In genomic region chr1:10814312-10814711, GRCh38 we compare ENCODE assay signal across 18 cellular contexts. TPM values are rescaled to one million over a fixed set of nuclear protein-coding genes. Genes with fewer than 3 reads are reported as not detected.
DNase-seq lines count a peak whose midpoint lies in the region; ATAC-seq and TF ChIP-seq lines count a peak whose summit lies in the region.
"Had no signal": no experiment of that assay in that cellular context is flagged by ENCODE, and none has a peak within 500 bp of the region (broad histone marks: within the 10 kb centered on the region; RNA-seq: fewer than 3 reads in every experiment).

No MANE protein-coding gene starts in this region.

- no peaks in the 10 kb centered on the region for H3K36me3 Mint-ChIP-seq in glutamatergic neuron (ENCODE audit: unreplicated experiment)
- no peaks in the 10 kb centered on the region for H3K36me3 Mint-ChIP-seq in activated T-helper 2 cell treated with anti-CD3 and anti-CD28 coated beads, Interferon-gamma antibody, Interleukin-2, Interleukin-4, amounts not matched to agents 10 μg/mL and 5 μg/mL and 100 μg/mL, durations not matched to agents 14 hours and 24 hours and 36 hours (ENCODE audit: low read depth)
- H3K36me3 Mint-ChIP-seq: CD8-positive, alpha-beta memory T cell had no signal

- H3K23ac ChIP-seq in neuronal stem cell (ENCODE audit: low read depth, low read length, poor library complexity) = no peak overlapping the region

- intact Hi-C loops in upper lobe of right lung (cut with DNase I) = no loop called here
- intact Hi-C loops in activated T-helper 2 cell treated with anti-CD3 and anti-CD28 coated beads, Interferon-gamma antibody, Interleukin-2, Interleukin-4, amounts not matched to agents 10 μg/mL and 5 μg/mL and 100 μg/mL, durations not matched to agents 14 hours and 24 hours and 36 hours (cut with micrococcal nuclease) = no loop called here

- H3K9me3 ChIP-seq in neuronal stem cell (replicated peaks in 1 of 2; ENCODE audit: control insufficient read depth in 2 of 2, insufficient read depth in 1 of 2, low read depth in 1 of 2, low read length in 2 of 2) (no peaks in the 10 kb centered on the region), upper lobe of right lung (no peaks in the 10 kb centered on the region), MG63 (no peaks in the 10 kb centered on the region)

- H2BK120ac ChIP-seq in neuronal stem cell (ENCODE audit: low read depth, low read length) = no peak overlapping the region

- peaks cover 0 to 54% (median 0%) of the 10 kb centered on the region in 3 experiments for H3K27me3 ChIP-seq in neuronal stem cell (ENCODE audit: control insufficient read depth in 3 of 3, insufficient read depth in 3 of 3, low read depth in 1 of 3, low read length in 3 of 3)
- no peaks in the 10 kb centered on the region for H3K27me3 ChIP-seq in upper lobe of right lung
- no peaks in the 10 kb centered on the region for H3K27me3 ChIP-seq in MG63

- H3K9ac ChIP-seq in neuronal stem cell (ENCODE audit: low read depth, low read length, poor library complexity) = no peak overlapping the region

- H3K36me3 ChIP-seq in neuronal stem cell (replicated peaks in 1 of 2; ENCODE audit: control insufficient read depth in 2 of 2, insufficient read depth in 2 of 2, low read length in 2 of 2) (no peaks in the 10 kb centered on the region), upper lobe of right lung (no peaks in the 10 kb centered on the region), MG63 (no peaks in the 10 kb centered on the region)

- H3K9me3 Mint-ChIP-seq in glutamatergic neuron (ENCODE audit: unreplicated experiment) = peaks cover 9% of the 10 kb centered on the region
- H3K9me3 Mint-ChIP-seq in activated T-helper 2 cell treated with anti-CD3 and anti-CD28 coated beads, Interferon-gamma antibody, Interleukin-2, Interleukin-4, amounts not matched to agents 10 μg/mL and 5 μg/mL and 100 μg/mL, durations not matched to agents 14 hours and 24 hours and 36 hours = no peaks in the 10 kb centered on the region
- H3K9me3 Mint-ChIP-seq: CD8-positive, alpha-beta memory T cell; H9 had no signal

- H3K18ac ChIP-seq in neuronal stem cell (ENCODE audit: low read length) = peak overlapping the region; percentile 11

- peaks cover 11% of the 10 kb centered on the region for H3K4me1 Mint-ChIP-seq in glutamatergic neuron (ENCODE audit: low read depth, unreplicated experiment)
- no peaks in the 10 kb centered on the region for H3K4me1 Mint-ChIP-seq in activated T-helper 2 cell treated with anti-CD3 and anti-CD28 coated beads, Interferon-gamma antibody, Interleukin-2, Interleukin-4, amounts not matched to agents 10 μg/mL and 5 μg/mL and 100 μg/mL, durations not matched to agents 14 hours and 24 hours and 36 hours (ENCODE audit: low read depth)
- H3K4me1 Mint-ChIP-seq: CD8-positive, alpha-beta memory T cell had no signal

- H3K27me3 Mint-ChIP-seq in glutamatergic neuron (ENCODE audit: unreplicated experiment) = peaks cover 3% of the 10 kb centered on the region
- peaks cover 12% of the 10 kb centered on the region for H3K27me3 Mint-ChIP-seq in activated T-helper 2 cell treated with anti-CD3 and anti-CD28 coated beads, Interferon-gamma antibody, Interleukin-2, Interleukin-4, amounts not matched to agents 10 μg/mL and 5 μg/mL and 100 μg/mL, durations not matched to agents 14 hours and 24 hours and 36 hours (ENCODE audit: low read depth)

- no peak overlapping the region for H3K14ac ChIP-seq in neuronal stem cell (ENCODE audit: low read length)

- H4K91ac ChIP-seq in neuronal stem cell (ENCODE audit: low read depth, low read length, poor library complexity) = no peak overlapping the region

- H4K8ac ChIP-seq in neuronal stem cell (ENCODE audit: low read depth, low read length) = no peak overlapping the region

- no peak overlapping the region for H2AK5ac ChIP-seq in neuronal stem cell (ENCODE audit: low read depth, low read length)

- no peak overlapping the region for H3K27ac Mint-ChIP-seq in glutamatergic neuron (ENCODE audit: unreplicated experiment)
- H3K27ac Mint-ChIP-seq in activated T-helper 2 cell treated with anti-CD3 and anti-CD28 coated beads, Interferon-gamma antibody, Interleukin-2, Interleukin-4, amounts not matched to agents 10 μg/mL and 5 μg/mL and 100 μg/mL, durations not matched to agents 14 hours and 24 hours and 36 hours = no peak overlapping the region
- H3K27ac Mint-ChIP-seq: CD8-positive, alpha-beta memory T cell had no signal

- no peak overlapping the region for H3K27ac ChIP-seq in neuronal stem cell (replicated peaks; ENCODE audit: low read length)
- no peak overlapping the region for H3K27ac ChIP-seq in upper lobe of right lung

- H3K4ac ChIP-seq in neuronal stem cell (ENCODE audit: low read length) = no peak overlapping the region

- no peak overlapping the region for H3K4me3 ChIP-seq in neuronal stem cell (ENCODE audit: low read length in 2 of 2)
- H3K4me3 ChIP-seq in upper lobe of right lung = no peak overlapping the region
- no peak overlapping the region for H3K4me3 ChIP-seq in MG63

- no peak overlapping the region for H2AFZ ChIP-seq in neuronal stem cell (ENCODE audit: low read length)

- H3K79me1 ChIP-seq in neuronal stem cell (ENCODE audit: low read depth, low read length) = no peaks in the 10 kb centered on the region

- DNase-seq in NCI-H82 (lab: John Stamatoyannopoulos, UW) (peak; percentile 71), NCI-H82 treated with DMSO at 0.1 percent for 48 hours (lab: John Stamatoyannopoulos, UW; ENCODE audit: unreplicated experiment) (no peak), glutamatergic neuron (no peak), neuronal stem cell (ENCODE audit: low spot score) (no peak), upper lobe of right lung (peak; percentile 41), MG63 (no peak), Ammon's horn (ENCODE audit: low spot score) (no peak)
- DNase-seq in activated T-helper 2 cell treated with anti-CD3 and anti-CD28 coated beads, Interferon-gamma antibody, Interleukin-2, Interleukin-4, amounts not matched to agents 10 μg/mL and 5 μg/mL and 100 μg/mL, durations not matched to agents 14 hours and 24 hours and 36 hours (ENCODE audit: low spot score) = no peak
- DNase-seq: AML-193; CD8-positive, alpha-beta memory T cell; DMS79; KG1; NCI-H1105 treated with DMSO at 0.1 percent for 48 hours; NCI-H1694; NCI-H2171; NCI-H345; Right ventricle myocardium superior had no signal

- H3K4me3 Mint-ChIP-seq in glutamatergic neuron (ENCODE audit: unreplicated experiment) = peak overlapping the region; percentile 39
- no peak overlapping the region for H3K4me3 Mint-ChIP-seq in activated T-helper 2 cell treated with anti-CD3 and anti-CD28 coated beads, Interferon-gamma antibody, Interleukin-2, Interleukin-4, amounts not matched to agents 10 μg/mL and 5 μg/mL and 100 μg/mL, durations not matched to agents 14 hours and 24 hours and 36 hours (ENCODE audit: low read depth)
- H3K4me3 Mint-ChIP-seq: H9 had no signal

- H3K4me1 ChIP-seq in neuronal stem cell (ENCODE audit: control insufficient read depth in 2 of 2, insufficient read depth in 1 of 2, low read depth in 1 of 2, low read length in 2 of 2) (peaks cover 4 to 6% of the 10 kb centered on the region in 2 donors), upper lobe of right lung (no peaks in the 10 kb centered on the region)

- no CpG with 5 or more reads among the region's 10 CpGs for WGBS in neuronal stem cell (ENCODE audit: extremely low coverage in 2 of 2, insufficient read length in 2 of 2, insufficient replicate concordance in 1 of 2), 2 donors

- H2BK12ac ChIP-seq in neuronal stem cell (ENCODE audit: low read length) = no peak overlapping the region

- ATAC-seq in upper lobe of right lung = no peak

- H3K4me2 ChIP-seq in neuronal stem cell (ENCODE audit: insufficient read depth, low read length, poor library complexity, severe bottlenecking) = no peak overlapping the region

- TF ChIP-seq CTCF in glutamatergic neuron (IDR thresholded peaks at IDR 0.05; ENCODE audit: partially characterized antibody, unreplicated experiment) (no peak), upper lobe of right lung (IDR thresholded peaks at IDR 0.05) (no peak)

- no peak overlapping the region for H2BK15ac ChIP-seq in neuronal stem cell (ENCODE audit: low read length)

- H2BK5ac ChIP-seq in neuronal stem cell (ENCODE audit: low read length) = peak overlapping the region; percentile 47

RNA-seq across cellular contexts. Expression of gene CASZ1, which starts 17.9 kb away (rescaled TPM):
- 18.3 TPM for total RNA-seq in glutamatergic neuron (ENCODE audit: unreplicated experiment)
- 12.5 TPM for polyA plus RNA-seq in neuronal stem cell (2013, experiment 1 of 2)
- polyA plus RNA-seq in neuronal stem cell (2013, experiment 2 of 2) = 13.3 TPM
- total RNA-seq in upper lobe of right lung = 63.6 TPM
- total RNA-seq in MG63 (2014; rRNA removed; shearing (Covaris generic); ENCODE audit: low replicate concordance) = 1.1 and 1.2 TPM in 2 replicates
- 8.6 and 9.9 TPM in 2 replicates for total RNA-seq in activated T-helper 2 cell treated with anti-CD3 and anti-CD28 coated beads, Interferon-gamma antibody, Interleukin-2, Interleukin-4, amounts not matched to agents 10 μg/mL and 5 μg/mL and 100 μg/mL, durations not matched to agents 14 hours and 24 hours and 36 hours

Comparison
In these comparisons a context has a peak if more than half of its experiments do, and no peak if none do; other contexts are left out.
1. DNase-seq: peak in NCI-H82 (single experiment) and upper lobe of right lung (single experiment); none in NCI-H82 treated with DMSO at 0.1 percent for 48 hours (single experiment), glutamatergic neuron (single experiment), neuronal stem cell (single experiment), MG63 (single experiment), Ammon's horn (single experiment) and activated T-helper 2 cell treated with anti-CD3 and anti-CD28 coated beads, Interferon-gamma antibody, Interleukin-2, Interleukin-4, amounts not matched to agents 10 μg/mL and 5 μg/mL and 100 μg/mL, durations not matched to agents 14 hours and 24 hours and 36 hours (single experiment).